1 cellular context compared by ENCODE assay signal in the genomic region with DNA sequence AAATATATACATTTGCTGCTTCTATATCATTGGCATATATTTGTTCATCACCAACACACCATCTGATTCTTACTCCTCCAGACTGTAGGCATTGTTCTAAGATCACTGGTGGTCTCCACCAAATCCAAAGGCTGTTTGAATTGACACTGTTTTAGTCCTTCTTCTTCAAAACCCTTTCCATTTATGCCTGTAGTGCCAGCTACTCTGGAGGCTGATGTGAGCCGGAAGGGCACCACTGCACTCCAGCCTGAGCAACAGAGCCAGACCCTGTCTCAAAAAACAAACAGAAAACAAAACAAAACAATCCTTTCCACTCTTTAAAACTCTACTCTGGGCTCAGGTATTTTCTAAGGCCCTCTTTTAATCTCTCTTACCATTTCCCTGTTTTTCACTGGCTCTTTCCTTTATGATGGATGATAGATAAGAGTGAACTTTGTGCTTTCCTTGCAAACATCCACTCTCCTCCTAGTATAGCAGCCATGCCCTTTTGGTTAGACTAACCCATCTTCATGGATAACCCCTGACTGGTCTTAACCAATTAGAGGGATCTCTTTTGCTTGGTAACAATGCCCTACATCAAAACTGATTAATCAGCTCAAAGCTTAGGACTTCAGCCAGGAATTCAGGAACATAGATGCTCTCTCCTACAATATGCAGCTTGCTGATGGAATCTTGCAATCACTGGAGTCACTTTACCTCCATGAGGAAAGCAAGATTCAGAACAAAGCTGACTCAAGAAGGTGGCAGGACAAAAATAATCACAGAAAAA.
TF ChIP-seq lines count a peak whose summit lies in the region.

No MANE protein-coding gene starts in this region.

TF ChIP-seq in GM23338, 12 proteins besides CTCF, POLR2A, EP300 and RAD21 (continued from another document):
- TF ChIP-seq, protein P1, sequence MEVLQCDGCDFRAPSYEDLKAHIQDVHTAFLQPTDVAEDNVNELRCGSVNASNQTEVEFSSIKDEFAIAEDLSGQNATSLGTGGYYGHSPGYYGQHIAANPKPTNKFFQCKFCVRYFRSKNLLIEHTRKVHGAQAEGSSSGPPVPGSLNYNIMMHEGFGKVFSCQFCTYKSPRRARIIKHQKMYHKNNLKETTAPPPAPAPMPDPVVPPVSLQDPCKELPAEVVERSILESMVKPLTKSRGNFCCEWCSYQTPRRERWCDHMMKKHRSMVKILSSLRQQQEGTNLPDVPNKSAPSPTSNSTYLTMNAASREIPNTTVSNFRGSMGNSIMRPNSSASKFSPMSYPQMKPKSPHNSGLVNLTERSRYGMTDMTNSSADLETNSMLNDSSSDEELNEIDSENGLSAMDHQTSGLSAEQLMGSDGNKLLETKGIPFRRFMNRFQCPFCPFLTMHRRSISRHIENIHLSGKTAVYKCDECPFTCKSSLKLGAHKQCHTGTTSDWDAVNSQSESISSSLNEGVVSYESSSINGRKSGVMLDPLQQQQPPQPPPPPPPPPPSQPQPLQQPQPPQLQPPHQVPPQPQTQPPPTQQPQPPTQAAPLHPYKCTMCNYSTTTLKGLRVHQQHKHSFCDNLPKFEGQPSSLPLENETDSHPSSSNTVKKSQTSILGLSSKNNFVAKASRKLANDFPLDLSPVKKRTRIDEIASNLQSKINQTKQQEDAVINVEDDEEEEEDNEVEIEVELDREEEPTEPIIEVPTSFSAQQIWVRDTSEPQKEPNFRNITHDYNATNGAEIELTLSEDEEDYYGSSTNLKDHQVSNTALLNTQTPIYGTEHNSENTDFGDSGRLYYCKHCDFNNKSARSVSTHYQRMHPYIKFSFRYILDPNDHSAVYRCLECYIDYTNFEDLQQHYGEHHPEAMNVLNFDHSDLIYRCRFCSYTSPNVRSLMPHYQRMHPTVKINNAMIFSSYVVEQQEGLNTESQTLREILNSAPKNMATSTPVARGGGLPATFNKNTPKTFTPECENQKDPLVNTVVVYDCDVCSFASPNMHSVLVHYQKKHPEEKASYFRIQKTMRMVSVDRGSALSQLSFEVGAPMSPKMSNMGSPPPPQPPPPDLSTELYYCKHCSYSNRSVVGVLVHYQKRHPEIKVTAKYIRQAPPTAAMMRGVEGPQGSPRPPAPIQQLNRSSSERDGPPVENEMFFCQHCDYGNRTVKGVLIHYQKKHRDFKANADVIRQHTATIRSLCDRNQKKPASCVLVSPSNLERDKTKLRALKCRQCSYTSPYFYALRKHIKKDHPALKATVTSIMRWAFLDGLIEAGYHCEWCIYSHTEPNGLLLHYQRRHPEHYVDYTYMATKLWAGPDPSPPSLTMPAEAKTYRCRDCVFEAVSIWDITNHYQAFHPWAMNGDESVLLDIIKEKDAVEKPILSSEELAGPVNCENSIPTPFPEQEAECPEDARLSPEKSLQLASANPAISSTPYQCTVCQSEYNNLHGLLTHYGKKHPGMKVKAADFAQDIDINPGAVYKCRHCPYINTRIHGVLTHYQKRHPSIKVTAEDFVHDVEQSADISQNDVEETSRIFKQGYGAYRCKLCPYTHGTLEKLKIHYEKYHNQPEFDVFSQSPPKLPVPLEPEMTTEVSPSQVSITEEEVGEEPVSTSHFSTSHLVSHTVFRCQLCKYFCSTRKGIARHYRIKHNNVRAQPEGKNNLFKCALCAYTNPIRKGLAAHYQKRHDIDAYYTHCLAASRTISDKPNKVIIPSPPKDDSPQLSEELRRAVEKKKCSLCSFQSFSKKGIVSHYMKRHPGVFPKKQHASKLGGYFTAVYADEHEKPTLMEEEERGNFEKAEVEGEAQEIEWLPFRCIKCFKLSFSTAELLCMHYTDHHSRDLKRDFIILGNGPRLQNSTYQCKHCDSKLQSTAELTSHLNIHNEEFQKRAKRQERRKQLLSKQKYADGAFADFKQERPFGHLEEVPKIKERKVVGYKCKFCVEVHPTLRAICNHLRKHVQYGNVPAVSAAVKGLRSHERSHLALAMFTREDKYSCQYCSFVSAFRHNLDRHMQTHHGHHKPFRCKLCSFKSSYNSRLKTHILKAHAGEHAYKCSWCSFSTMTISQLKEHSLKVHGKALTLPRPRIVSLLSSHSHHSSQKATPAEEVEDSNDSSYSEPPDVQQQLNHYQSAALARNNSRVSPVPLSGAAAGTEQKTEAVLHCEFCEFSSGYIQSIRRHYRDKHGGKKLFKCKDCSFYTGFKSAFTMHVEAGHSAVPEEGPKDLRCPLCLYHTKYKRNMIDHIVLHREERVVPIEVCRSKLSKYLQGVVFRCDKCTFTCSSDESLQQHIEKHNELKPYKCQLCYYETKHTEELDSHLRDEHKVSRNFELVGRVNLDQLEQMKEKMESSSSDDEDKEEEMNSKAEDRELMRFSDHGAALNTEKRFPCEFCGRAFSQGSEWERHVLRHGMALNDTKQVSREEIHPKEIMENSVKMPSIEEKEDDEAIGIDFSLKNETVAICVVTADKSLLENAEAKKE (CRISPR knock-in tag; IDR thresholded peaks at IDR 0.05), result no peak
- no peak for TF ChIP-seq POLR2AphosphoS5 (IDR thresholded peaks at IDR 0.05; ENCODE audit: low read depth)
- no peak for TF ChIP-seq ZNF114 (CRISPR knock-in tag; IDR thresholded peaks at IDR 0.05)
- no peak for TF ChIP-seq ZNF331 (CRISPR knock-in tag; IDR thresholded peaks at IDR 0.05; ENCODE audit: low read depth)
- TF ChIP-seq EZH2phosphoT487 (IDR thresholded peaks at IDR 0.05; ENCODE audit: unreplicated experiment), result no peak
- TF ChIP-seq JUNB (IDR thresholded peaks at IDR 0.05; ENCODE audit: unreplicated experiment), result no peak
- TF ChIP-seq, protein P2, sequence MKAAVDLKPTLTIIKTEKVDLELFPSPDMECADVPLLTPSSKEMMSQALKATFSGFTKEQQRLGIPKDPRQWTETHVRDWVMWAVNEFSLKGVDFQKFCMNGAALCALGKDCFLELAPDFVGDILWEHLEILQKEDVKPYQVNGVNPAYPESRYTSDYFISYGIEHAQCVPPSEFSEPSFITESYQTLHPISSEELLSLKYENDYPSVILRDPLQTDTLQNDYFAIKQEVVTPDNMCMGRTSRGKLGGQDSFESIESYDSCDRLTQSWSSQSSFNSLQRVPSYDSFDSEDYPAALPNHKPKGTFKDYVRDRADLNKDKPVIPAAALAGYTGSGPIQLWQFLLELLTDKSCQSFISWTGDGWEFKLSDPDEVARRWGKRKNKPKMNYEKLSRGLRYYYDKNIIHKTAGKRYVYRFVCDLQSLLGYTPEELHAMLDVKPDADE (IDR thresholded peaks at IDR 0.05), result no peak
- TF ChIP-seq CREB1 (CRISPR knock-in tag; IDR thresholded peaks at IDR 0.05; ENCODE audit: low read depth), result no peak
- no peak for TF ChIP-seq EZH2 (IDR thresholded peaks at IDR 0.05; ENCODE audit: low read depth, unreplicated experiment)
